13 cellular contexts compared by ENCODE assay signal in genomic region chr11:121309688-121310087, GRCh38. TPM values are rescaled to one million over a fixed set of nuclear protein-coding genes. Genes with fewer than 3 reads are reported as not detected.
DNase-seq lines count a peak whose midpoint lies in the region; ATAC-seq, FAIRE-seq and TF ChIP-seq lines count a peak whose summit lies in the region.
"Had no signal": no experiment of that assay in that cellular context is flagged by ENCODE, and none has a peak within 500 bp of the region (broad histone marks: within the 10 kb centered on the region; RNA-seq: fewer than 3 reads in every experiment).

No MANE protein-coding gene starts in this region.

- H3K36me3 ChIP-seq in osteoblast (ENCODE audit: insufficient read depth, low read length) = peaks cover 23% of the 10 kb centered on the region

- peak; percentile 97 for FAIRE-seq in GM19239 (lab: Jason Lieb, UNC)

- H3K4me2 ChIP-seq in osteoblast (ENCODE audit: insufficient read depth, low read length) = no peak overlapping the region

- no peaks in the 10 kb centered on the region for H3K9me3 ChIP-seq in osteoblast (ENCODE audit: low read depth, low read length)
- H3K9me3 ChIP-seq: gastrocnemius medialis had no signal

- no peak overlapping the region for H2AFZ ChIP-seq in osteoblast (ENCODE audit: low read length)

- H3K27ac ChIP-seq in osteoblast (ENCODE audit: low read depth, low read length) = no peak overlapping the region
- H3K27ac ChIP-seq: C4-2B, gastrocnemius medialis had no signal

- no peaks in the 10 kb centered on the region for H4K20me1 ChIP-seq in osteoblast (ENCODE audit: insufficient read depth, low read length)

- TF ChIP-seq CTCF in GM12865 (IDR thresholded peaks at IDR 0.05; ENCODE audit: insufficient read depth, low read depth, low read length, missing control alignments) = no peak
- TF ChIP-seq CTCF in osteoblast (IDR thresholded peaks at IDR 0.05; ENCODE audit: extremely low read depth, low read depth, low read length) = no peak

- H3K27me3 ChIP-seq in osteoblast (ENCODE audit: insufficient read depth, low read length) = no peaks in the 10 kb centered on the region
- H3K27me3 ChIP-seq: gastrocnemius medialis had no signal

- no peaks in the 10 kb centered on the region for H3K79me2 ChIP-seq in osteoblast (ENCODE audit: insufficient read depth, low read length)

- ATAC-seq in HG02763 (IDR thresholded peaks at IDR 0.05; ENCODE audit: unreplicated experiment) = peak; percentile 84
- peak; percentile 79 for ATAC-seq in HG03565 (IDR thresholded peaks at IDR 0.05; ENCODE audit: unreplicated experiment)
- ATAC-seq: gastrocnemius medialis had no signal

- H3K4me1 ChIP-seq in osteoblast (ENCODE audit: insufficient read depth, low read length) = no peaks in the 10 kb centered on the region
- H3K4me1 ChIP-seq: gastrocnemius medialis had no signal

- DNase-seq in GM12865 (ENCODE audit: low read depth) = peak; percentile 72
- no peak for DNase-seq in GM19239 (ENCODE audit: insufficient read length, low spot score)
- DNase-seq in NCI-H1694 treated with DMSO at 0.1 percent for 48 hours (lab: John Stamatoyannopoulos, UW) = no peak
- no peak for DNase-seq in osteoblast (ENCODE audit: insufficient read length, low spot score, missing footprints)
- no peak for DNase-seq in GM19240 (ENCODE audit: insufficient read length, low spot score)
- DNase-seq in GF-D8 (lab: John Stamatoyannopoulos, UW) = no peak
- DNase-seq: activated T-cell treated with anti-CD3 and anti-CD28 coated beads, Interleukin-2, amount 50 U/mL, for 4 hours; gastrocnemius medialis; mesenchymal stem cell; NCI-H510A had no signal

- H3K4me3 ChIP-seq in GM12865 (ENCODE audit: low read depth, low read length) = no peak overlapping the region
- no peak overlapping the region for H3K4me3 ChIP-seq in osteoblast (ENCODE audit: insufficient read depth, low read length)
- H3K4me3 ChIP-seq: gastrocnemius medialis had no signal

RNA-seq across cellular contexts. Expression of gene SC5D, which starts 17.1 kb away (rescaled TPM):
- total RNA-seq in osteoblast = 63.7 and 93.7 TPM in 2 replicates
